In genomic region chr1:162672678-162673259, GRCh38 we compare ENCODE assay signal across 1 cellular context.
TF ChIP-seq lines count a peak whose summit lies in the region.

No MANE protein-coding gene starts in this region.

TF ChIP-seq in HepG2, 621 proteins besides CTCF, POLR2A, EP300 and RAD21 (continued from another document):
- TF ChIP-seq BCLAF1 (IDR thresholded peaks at IDR 0.05) (no peak), ZFX (CRISPR knock-in tag; IDR thresholded peaks at IDR 0.05; ENCODE audit: low read depth) (no peak), MZF1 (CRISPR knock-in tag; IDR thresholded peaks at IDR 0.05; ENCODE audit: borderline replicate concordance) (no peak), ZNF143 (CRISPR knock-in tag; IDR thresholded peaks at IDR 0.05) (no peak), BATF2 (CRISPR knock-in tag; IDR thresholded peaks at IDR 0.05) (no peak)
